In the genomic region with DNA sequence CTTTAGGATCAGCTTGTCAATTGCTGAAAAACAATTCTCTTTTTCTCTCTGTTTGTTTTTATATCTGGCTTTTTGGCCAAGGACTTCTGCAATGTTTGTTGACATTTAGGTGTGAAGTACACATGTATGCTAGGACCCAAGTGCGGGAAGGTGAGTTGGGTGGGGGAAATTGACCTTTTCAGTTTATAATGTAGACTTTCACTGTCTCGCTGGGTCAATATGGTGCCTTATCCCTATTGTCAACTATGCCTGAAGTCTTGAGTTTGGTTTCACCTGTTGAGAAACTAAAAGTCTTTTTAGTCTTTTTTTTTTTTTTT, we compare ENCODE assay signal across 23 cellular contexts.
"Had no signal": no experiment of that assay in that cellular context is flagged by ENCODE, and none has a peak within 500 bp of the region (broad histone marks: within the 10 kb centered on the region; RNA-seq: fewer than 3 reads in every experiment).

No MANE protein-coding gene starts in this region.

- H3K4me3 Mint-ChIP-seq: activated CD4-positive, alpha-beta T cell treated with anti-CD3 and anti-CD28 coated beads, Interleukin-2, amount 10 ng/mL, durations not matched to agents 7 days and 5 days; central memory CD8-positive, alpha-beta T cell; nephron progenitor cell had no signal

- ATAC-seq: gastrocnemius medialis; stimulated activated naive CD8-positive, alpha-beta T cell treated with anti-CD3 and anti-CD28 coated beads, Interleukin-15, Interleukin-2, amounts not matched to agents 100 U/mL and 50 U/mL, for 24 hours had no signal

- H3K27me3 Mint-ChIP-seq: activated CD4-positive, alpha-beta T cell treated with anti-CD3 and anti-CD28 coated beads, Interleukin-2, amount 10 ng/mL, durations not matched to agents 7 days and 5 days; central memory CD8-positive, alpha-beta T cell; progenitor cell of endocrine pancreas had no signal

- FAIRE-seq: endometrium, kidney had no signal

- H3K36me3 ChIP-seq: colonic mucosa, gastrocnemius medialis, suprapubic skin had no signal

- H3K4me3 ChIP-seq: colonic mucosa, gastrocnemius medialis, left lung, suprapubic skin, transverse colon had no signal

- DNase-seq: activated CD4-positive, alpha-beta T cell treated with anti-CD3 and anti-CD28 coated beads, Interleukin-2, amount 10 ng/mL, durations not matched to agents 7 days and 5 days; activated CD4-positive, CD25-positive, alpha-beta regulatory T cell; activated CD8-positive, alpha-beta memory T cell treated with anti-CD3 and anti-CD28 coated beads for 24 hours; activated CD8-positive, alpha-beta memory T cell treated with anti-CD3 and anti-CD28 coated beads, Interleukin-2, amount 50 U/mL, for 48 hours; activated naive CD4-positive, alpha-beta T cell treated with Interleukin-2 at 50 U/mL for 16 hours; aorta; colonic mucosa; gastrocnemius medialis; head of caudate nucleus; kidney; left lung; mammary epithelial cell; nephron progenitor cell; occipital lobe; stimulated activated CD4-positive, alpha-beta T cell treated with anti-CD3 and anti-CD28 coated beads, Interleukin-12 subunit alpha, Interleukin-12 subunit beta, amount 100 ng/mL, for 4 hours; stimulated activated CD4-positive, alpha-beta T cell treated with anti-CD3 and anti-CD28 coated beads, Interleukin-1b, Interleukin-23, amount 100 ng/mL, for 48 hours; stimulated activated CD8-positive, alpha-beta memory T cell treated with anti-CD3 and anti-CD28 coated beads, Interleukin-4, amount 100 ng/mL, for 48 hours; stimulated activated naive CD8-positive, alpha-beta T cell treated with anti-CD3 and anti-CD28 coated beads, Interleukin-15, Interleukin-2, amounts not matched to agents 100 U/mL and 50 U/mL, for 24 hours; transverse colon had no signal

- H3K4me1 ChIP-seq: colonic mucosa, suprapubic skin had no signal

- H3K9me3 ChIP-seq: colonic mucosa, gastrocnemius medialis, suprapubic skin, transverse colon had no signal

- H3K27ac Mint-ChIP-seq: activated CD4-positive, alpha-beta T cell treated with anti-CD3 and anti-CD28 coated beads, Interleukin-2, amount 10 ng/mL, durations not matched to agents 7 days and 5 days; nephron progenitor cell; progenitor cell of endocrine pancreas had no signal

- H3K27me3 ChIP-seq: colonic mucosa, gastrocnemius medialis, left lung, suprapubic skin, transverse colon had no signal

- H3K27ac ChIP-seq: colonic mucosa, gastrocnemius medialis, left lung, suprapubic skin, transverse colon had no signal
